8 cellular contexts compared by ENCODE assay signal in genomic region chr5:140690376-140690932, GRCh38. TPM values are rescaled to one million over a fixed set of nuclear protein-coding genes. Genes with fewer than 3 reads are reported as not detected.
DNase-seq lines count a peak whose midpoint lies in the region; ATAC-seq, FAIRE-seq and TF ChIP-seq lines count a peak whose summit lies in the region.

No MANE protein-coding gene starts in this region.

- peaks cover 72% of the 10 kb centered on the region for H3K36me3 ChIP-seq in MG63
- no peaks in the 10 kb centered on the region for H3K36me3 ChIP-seq in endocrine pancreas (ENCODE audit: control insufficient read depth, insufficient read depth, low read length)
- peaks cover 39% of the 10 kb centered on the region for H3K36me3 ChIP-seq in neutrophil

- FAIRE-seq in GM19239 (lab: Jason Lieb, UNC): no peak

- ATAC-seq in GM18498 (IDR thresholded peaks at IDR 0.05; ENCODE audit: unreplicated experiment): peak; percentile 5

- DNase-seq in MG63 (no peak), GM19239 (ENCODE audit: insufficient read length, low spot score) (no peak), RPMI8226 (no peak), NCI-H345 treated with DMSO at 0.1 percent for 48 hours (lab: John Stamatoyannopoulos, UW; ENCODE audit: unreplicated experiment) (no peak)
- no peak for DNase-seq in activated CD4-positive, alpha-beta T cell treated with anti-CD3 and anti-CD28 coated beads, Interleukin-2, amount 50 U/mL, for 48 hours

- no peak for TF ChIP-seq CTCF in neutrophil (IDR thresholded peaks at IDR 0.05)

- H3K4me1 ChIP-seq in endocrine pancreas (ENCODE audit: control insufficient read depth, insufficient read depth, low read length) (peaks cover 12% of the 10 kb centered on the region), neutrophil (ENCODE audit: control insufficient read depth in 1 of 2, insufficient read depth in 1 of 2, low read depth in 1 of 2, low read length in 1 of 2) (peaks cover 21 to 24% of the 10 kb centered on the region in 2 experiments)

- H3K27ac ChIP-seq in neutrophil: peak overlapping the region; percentile 95

- H3K27me3 ChIP-seq in MG63 (no peaks in the 10 kb centered on the region), endocrine pancreas (ENCODE audit: control insufficient read depth, insufficient read depth, low read length) (no peaks in the 10 kb centered on the region), neutrophil (no peaks in the 10 kb centered on the region)

- peak overlapping the region; percentile 85 for H3K4me3 ChIP-seq in MG63
- peak overlapping the region; percentile 88 for H3K4me3 ChIP-seq in endocrine pancreas (ENCODE audit: control insufficient read depth, insufficient read depth, low read length)
- peak overlapping the region; percentile 69 to 91 for H3K4me3 ChIP-seq in neutrophil (ENCODE audit: low read depth in 1 of 2, low read length in 1 of 2)

- H3K9me3 ChIP-seq in MG63: no peaks in the 10 kb centered on the region
- H3K9me3 ChIP-seq in endocrine pancreas (ENCODE audit: control insufficient read depth, low read length): no peaks in the 10 kb centered on the region
- no peaks in the 10 kb centered on the region for H3K9me3 ChIP-seq in neutrophil

- peak overlapping the region; percentile 90 for H3K9ac ChIP-seq in endocrine pancreas (ENCODE audit: control insufficient read depth, insufficient read depth, low read length)

RNA-seq across cellular contexts. Expression of gene HARS1, which starts 0.7 kb away (rescaled TPM):
- 96.9 and 116 TPM in 2 replicates for total RNA-seq in MG63 (2014; rRNA removed; shearing (Covaris generic); ENCODE audit: low replicate concordance)

RNA-seq across cellular contexts. Expression of gene HARS2, which starts 0.8 kb away (rescaled TPM):
- 41.8 and 50.1 TPM in 2 replicates for total RNA-seq in MG63 (2014; rRNA removed; shearing (Covaris generic); ENCODE audit: low replicate concordance)

RNA-seq across cellular contexts. Expression of gene ZMAT2, which starts 9.8 kb away (rescaled TPM):
- 72.7 and 90.9 TPM in 2 replicates for total RNA-seq in MG63 (2014; rRNA removed; shearing (Covaris generic); ENCODE audit: low replicate concordance)

RNA-seq across cellular contexts. Expression of gene DND1, which starts 17.1 kb away (rescaled TPM):
- 0.94 TPM in 1 of 2 replicates, not detected in the other for total RNA-seq in MG63 (2014; rRNA removed; shearing (Covaris generic); ENCODE audit: low replicate concordance)

RNA-seq across cellular contexts. Expression of gene WDR55, which starts 25.8 kb away (rescaled TPM):
- 28.8 and 38.9 TPM in 2 replicates for total RNA-seq in MG63 (2014; rRNA removed; shearing (Covaris generic); ENCODE audit: low replicate concordance)
